Comparison of ENCODE assay signal across 13 cellular contexts in genomic region chr16:4496305-4496704, GRCh38. TPM values are rescaled to one million over a fixed set of nuclear protein-coding genes. Genes with fewer than 3 reads are reported as not detected.
DNase-seq lines count a peak whose midpoint lies in the region; ATAC-seq and TF ChIP-seq lines count a peak whose summit lies in the region.
"Had no signal": no experiment of that assay in that cellular context is flagged by ENCODE, and none has a peak within 500 bp of the region (broad histone marks: within the 10 kb centered on the region; RNA-seq: fewer than 3 reads in every experiment).

No MANE protein-coding gene starts in this region.

- no peaks in the 10 kb centered on the region for H3K9me3 ChIP-seq in T-helper 17 cell (ENCODE audit: control insufficient read depth, low read length, poor library complexity, severe bottlenecking)
- H3K9me3 ChIP-seq in effector memory CD4-positive, alpha-beta T cell (ENCODE audit: control insufficient read depth, low read length) = no peaks in the 10 kb centered on the region
- H3K9me3 ChIP-seq: BE2C had no signal

- H3K27ac ChIP-seq in foreskin keratinocyte = peak overlapping the region; percentile 69
- no peak overlapping the region for H3K27ac ChIP-seq in effector memory CD4-positive, alpha-beta T cell (ENCODE audit: insufficient read depth, low read length, poor library complexity, severe bottlenecking)
- H3K27ac ChIP-seq: WERI-Rb-1 had no signal

- H3K4me3 ChIP-seq in effector memory CD4-positive, alpha-beta T cell (ENCODE audit: insufficient read depth, low read depth, low read length, poor library complexity, severe bottlenecking) = no peak overlapping the region

- no peaks in the 10 kb centered on the region for H3K27me3 Mint-ChIP-seq in T-helper 17 cell
- H3K27me3 Mint-ChIP-seq: memory B cell had no signal

- no peak for ATAC-seq in T-helper 17 cell
- peak; percentile 20 for ATAC-seq in foreskin keratinocyte
- ATAC-seq in HG02571 (IDR thresholded peaks at IDR 0.05; ENCODE audit: unreplicated experiment) = no peak

- no peak overlapping the region for H3K4me3 Mint-ChIP-seq in T-helper 17 cell
- H3K4me3 Mint-ChIP-seq: memory B cell had no signal

- peaks cover 7% of the 10 kb centered on the region for H3K36me3 ChIP-seq in effector memory CD4-positive, alpha-beta T cell (ENCODE audit: control insufficient read depth, insufficient read depth, low read length)
- H3K36me3 ChIP-seq: BE2C had no signal

- peaks cover 60% of the 10 kb centered on the region for H3K4me1 ChIP-seq in foreskin keratinocyte
- peaks cover 20% of the 10 kb centered on the region for H3K4me1 ChIP-seq in effector memory CD4-positive, alpha-beta T cell (ENCODE audit: control insufficient read depth, insufficient read depth, low read length, poor library complexity, severe bottlenecking)
- H3K4me1 ChIP-seq: BE2C had no signal

- no peaks in the 10 kb centered on the region for H3K27me3 ChIP-seq in foreskin keratinocyte
- no peaks in the 10 kb centered on the region for H3K27me3 ChIP-seq in effector memory CD4-positive, alpha-beta T cell (replicated peaks; ENCODE audit: control insufficient read depth, insufficient read depth, low read length, poor library complexity, severe bottlenecking)
- H3K27me3 ChIP-seq: BE2C had no signal

- peak overlapping the region; percentile 79 for H3K27ac Mint-ChIP-seq in T-helper 17 cell

- TF ChIP-seq CTCF in foreskin keratinocyte (conservative IDR thresholded peaks at IDR 0.05) = no peak

- H3K36me3 Mint-ChIP-seq in T-helper 17 cell (ENCODE audit: low read depth) = no peaks in the 10 kb centered on the region

- DNase-seq in A172 (ENCODE audit: low spot score) (peak; percentile 74), GM04503 (ENCODE audit: low read depth) (peak; percentile 47), T-helper 17 cell (no peak), foreskin keratinocyte (peak; percentile 63 to 79), cerebellar nuclear complex (lab: John Stamatoyannopoulos, UW) (no peak)
- DNase-seq in stimulated activated CD4-positive, alpha-beta T cell treated with anti-CD3 and anti-CD28 coated beads, Interleukin-4, amount 100 ng/mL, for 1 hour = no peak
- no peak for DNase-seq in effector memory CD4-positive, alpha-beta T cell
- DNase-seq: activated effector memory CD4-positive, alpha-beta T cell treated with Interleukin-2 at 50 U/mL for 16 hours; BE2C; cortex of kidney; WERI-Rb-1 had no signal

- H3K4me1 Mint-ChIP-seq in T-helper 17 cell = peaks cover 56% of the 10 kb centered on the region

RNA-seq across cellular contexts. Expression of gene HMOX2, which starts 20.1 kb away (rescaled TPM):
- total RNA-seq in A172 (2014; rRNA removed; shearing (Covaris generic)) = 150 and 159 TPM in 2 replicates
- total RNA-seq in T-helper 17 cell = 10 to 100 TPM; 31.9 to 58.8 TPM
- 140 and 152 TPM in 2 replicates for total RNA-seq in foreskin keratinocyte
- polyA plus RNA-seq in foreskin keratinocyte = 200 and 221 TPM in 2 replicates

RNA-seq across cellular contexts. Expression of gene NMRAL1, which starts 21.9 kb away (rescaled TPM):
- total RNA-seq in A172 (2014; rRNA removed; shearing (Covaris generic)) = 158 and 176 TPM in 2 replicates
- 10 to 100 TPM; 40.5 to 45.4 TPM for total RNA-seq in T-helper 17 cell
- total RNA-seq in foreskin keratinocyte = 75.5 and 75.9 TPM in 2 replicates
- polyA plus RNA-seq in foreskin keratinocyte = 81.9 and 83.9 TPM in 2 replicates

RNA-seq across cellular contexts. Expression of gene CDIP1, which starts 42.3 kb away (rescaled TPM):
- 8.5 and 9.8 TPM in 2 replicates for total RNA-seq in A172 (2014; rRNA removed; shearing (Covaris generic))
- total RNA-seq in T-helper 17 cell (10 to 100 TPM; 20.2 to 29.5 TPM), foreskin keratinocyte (45.2 and 46.3 TPM in 2 replicates)
- 50.2 and 52.6 TPM in 2 replicates for polyA plus RNA-seq in foreskin keratinocyte

RNA-seq across cellular contexts. Expression of gene C16orf96, which starts 59.8 kb away (rescaled TPM):
- not detected in 2 replicates for total RNA-seq in A172 (2014; rRNA removed; shearing (Covaris generic))
- total RNA-seq in T-helper 17 cell (under 1 TPM; 0.08 to 0.20 TPM), foreskin keratinocyte (not detected in 2 replicates)
- polyA plus RNA-seq in foreskin keratinocyte = not detected in 2 replicates

Comparison
In these comparisons a context has a peak if more than half of its experiments do, and no peak if none do; other contexts are left out.
1. DNase-seq: peak in A172 (single experiment), GM04503 (single experiment) and foreskin keratinocyte (2 of 2); none in T-helper 17 cell (0 of 3), stimulated activated CD4-positive, alpha-beta T cell treated with anti-CD3 and anti-CD28 coated beads, Interleukin-4, amount 100 ng/mL, for 1 hour (single experiment), cerebellar nuclear complex (0 of 2) and effector memory CD4-positive, alpha-beta T cell (0 of 3).